Comparison of ENCODE assay signal across 9 cellular contexts in genomic region chr15:78764340-78765153, GRCh38. TPM values are rescaled to one million over a fixed set of nuclear protein-coding genes. Genes with fewer than 3 reads are reported as not detected.
DNase-seq lines count a peak whose midpoint lies in the region; ATAC-seq and TF ChIP-seq lines count a peak whose summit lies in the region.
"Not testable (repeated sequence)": the region's sequence is repeated elsewhere in the genome, so short reads cannot be mapped to it uniquely, and the experiment has no call there.
"Had no signal": no experiment of that assay in that cellular context is flagged by ENCODE, and none has a peak within 500 bp of the region (broad histone marks: within the 10 kb centered on the region; RNA-seq: fewer than 3 reads in every experiment).

No MANE protein-coding gene starts in this region.

- H3K36me3 ChIP-seq in psoas muscle (ENCODE audit: insufficient read depth in 1 of 2, low read depth in 1 of 2); uterus: not testable (repeated sequence)

- WGBS in psoas muscle, 3 donors = 85 to 88% (median 87%) methylated on average over 22 to 28 of the region's 28 CpGs

- not testable (repeated sequence) for H3K36me3 Mint-ChIP-seq in natural killer cell treated with Interleukin-12 subunit alpha and Interleukin-12 subunit beta and Interleukin-15 and Interleukin-18, amount 100 ng/mL, for 72 hours

- H3K4me3 ChIP-seq in psoas muscle, uterus: not testable (repeated sequence)

- H3K4me3 Mint-ChIP-seq in natural killer cell treated with Interleukin-12 subunit alpha and Interleukin-12 subunit beta and Interleukin-15 and Interleukin-18, amount 100 ng/mL, for 72 hours = not testable (repeated sequence)

- H3K27ac Mint-ChIP-seq in natural killer cell treated with Interleukin-12 subunit alpha and Interleukin-12 subunit beta and Interleukin-15 and Interleukin-18, amount 100 ng/mL, for 72 hours = not testable (repeated sequence)

- H3K27me3 Mint-ChIP-seq in natural killer cell treated with Interleukin-12 subunit alpha and Interleukin-12 subunit beta and Interleukin-15 and Interleukin-18, amount 100 ng/mL, for 72 hours = not testable (repeated sequence)

- H3K4me1 ChIP-seq in psoas muscle, uterus: not testable (repeated sequence)

- intact Hi-C loops in Right ventricle myocardium inferior (cut with DNase I); left colon (cut with DNase I, micrococcal nuclease); uterus (cut with DNase I; ENCODE audit: low total_unique reads): not testable (repeated sequence)
- intact Hi-C loops in psoas muscle (cut with DNase I) = loop anchor here (5.0 to 10.0 kb wide), 3 partner anchors 48 to 110 kb away; partner anchors contain the start of genes ADAMTS7 (in 2 of the 2) and MORF4L1 (in 1 of the 2)

- peaks cover 9 to 14% of the 10 kb centered on the region in 2 donors for H3K4me1 Mint-ChIP-seq in natural killer cell treated with Interleukin-12 subunit alpha and Interleukin-12 subunit beta and Interleukin-15 and Interleukin-18, amount 100 ng/mL, for 72 hours (ENCODE audit: low read depth in 2 of 2)

- not testable (repeated sequence) for TF ChIP-seq CTCF in psoas muscle (IDR thresholded peaks at IDR 0.05); uterus (IDR thresholded peaks at IDR 0.05)

- not testable (repeated sequence) for H3K27ac ChIP-seq in psoas muscle, uterus

- peak; percentile 1 for ATAC-seq in Right ventricle myocardium inferior
- peak; percentile 64 for ATAC-seq in left colon
- not testable (repeated sequence) for ATAC-seq in natural killer cell treated with Interleukin-12 subunit alpha and Interleukin-12 subunit beta and Interleukin-15 and Interleukin-18, amount 100 ng/mL, for 72 hours; psoas muscle

- not testable (repeated sequence) for H3K27me3 ChIP-seq in psoas muscle (ENCODE audit: insufficient read depth in 3 of 3, low read length in 2 of 3); uterus

- not testable (repeated sequence) for TF ChIP-seq POLR2A in uterus (IDR thresholded peaks at IDR 0.05)

- not testable (repeated sequence) for H3K9me3 Mint-ChIP-seq in natural killer cell treated with Interleukin-12 subunit alpha and Interleukin-12 subunit beta and Interleukin-15 and Interleukin-18, amount 100 ng/mL, for 72 hours

- not testable (repeated sequence) for H3K9me3 ChIP-seq in psoas muscle, uterus

- DNase-seq in DMS53 (lab: John Stamatoyannopoulos, UW) (peak; percentile 29), NCI-H2171 treated with DMSO at 0.1 percent for 48 hours (lab: John Stamatoyannopoulos, UW) (peak; percentile 76), SK-N-DZ (ENCODE audit: low spot score) (peak; percentile 59), left colon (peak in 1 of 2 donors; percentile 15), psoas muscle (peak; percentile 11 to 44), uterus (peak; percentile 9 to 12)
- not testable (repeated sequence) for DNase-seq in Right ventricle myocardium inferior (ENCODE audit: missing footprints)
- peak; percentile 46 for DNase-seq in natural killer cell treated with Interleukin-12 subunit alpha and Interleukin-12 subunit beta and Interleukin-15 and Interleukin-18, amount 100 ng/mL, for 72 hours (ENCODE audit: low spot score)

RNA-seq across cellular contexts. Expression of gene ADAMTS7, which starts 46.7 kb away (rescaled TPM):
- 22.6 and 26.3 TPM in 2 replicates for polyA plus RNA-seq in SK-N-DZ (2014; cell fraction: cytosol; rRNA removed)
- polyA plus RNA-seq in SK-N-DZ (2014; cell fraction: nucleus; rRNA removed) = 136 and 202 TPM in 2 replicates
- total RNA-seq in Right ventricle myocardium inferior (32.1 TPM), left colon (1 to 10 TPM in 1 of 2 donors, under 1 TPM in 1; 0.92 to 2.4 TPM), psoas muscle (1 to 10 TPM in 2 of 4 donors, under 1 TPM in 2; 0.74 to 1.3 (median 0.96) TPM), uterus (10 to 100 TPM in 2 of 4 donors, 1 to 10 TPM in 1, under 1 TPM in 1; 0.29 to 21.4 (median 7.5) TPM)
- total RNA-seq in natural killer cell treated with Interleukin-12 subunit alpha and Interleukin-12 subunit beta and Interleukin-15 and Interleukin-18, amount 100 ng/mL, for 72 hours = under 1 TPM; 0.19 to 0.20 TPM
- polyA plus RNA-seq in psoas muscle = under 1 TPM; 0.32 to 0.61 (median 0.59) TPM
- polyA plus RNA-seq: CD8-positive, alpha-beta memory T cell had no signal
